In the genomic region with DNA sequence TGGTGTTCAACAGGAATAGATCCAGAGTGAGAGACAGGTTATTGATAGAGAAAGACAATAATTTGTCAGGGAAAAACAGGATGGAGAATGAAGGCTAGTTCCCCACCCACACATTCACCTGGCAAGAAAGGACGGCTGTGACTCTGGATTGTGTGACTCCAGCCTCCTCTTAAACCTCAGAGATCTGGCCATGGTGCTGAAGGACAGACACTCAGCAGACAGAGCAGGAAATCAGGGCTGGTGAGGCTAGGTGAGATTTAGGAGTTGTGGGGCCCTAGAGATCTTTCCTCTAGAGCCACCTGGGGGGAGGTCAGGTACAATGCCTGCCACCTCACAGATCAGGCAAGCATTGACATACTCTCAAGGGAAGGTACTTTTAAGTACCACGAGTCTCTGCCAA, we compare ENCODE assay signal across 15 cellular contexts. TPM values are rescaled to one million over a fixed set of nuclear protein-coding genes. Genes with fewer than 3 reads are reported as not detected.
DNase-seq lines count a peak whose midpoint lies in the region; ATAC-seq lines count a peak whose summit lies in the region.
"Had no signal": no experiment of that assay in that cellular context is flagged by ENCODE, and none has a peak within 500 bp of the region (broad histone marks: within the 10 kb centered on the region; RNA-seq: fewer than 3 reads in every experiment).

No MANE protein-coding gene starts in this region.

- no peaks in the 10 kb centered on the region for H3K4me1 Mint-ChIP-seq in stimulated activated naive CD8-positive, alpha-beta T cell treated with anti-CD3 and anti-CD28 coated beads, Interleukin-15, amount 100 ng/mL, for 72 hours
- H3K4me1 Mint-ChIP-seq: activated CD4-positive, alpha-beta memory T cell treated with anti-CD3 and anti-CD28 coated beads, Interleukin-2, amount 10 ng/mL, durations not matched to agents 7 days and 5 days; central memory CD8-positive, alpha-beta T cell; T-helper 17 cell had no signal

- peaks cover 7% of the 10 kb centered on the region for H3K27me3 Mint-ChIP-seq in stimulated activated naive CD8-positive, alpha-beta T cell treated with anti-CD3 and anti-CD28 coated beads, Interleukin-15, amount 100 ng/mL, for 72 hours
- H3K27me3 Mint-ChIP-seq: T-helper 17 cell had no signal

- intact Hi-C loops in Right ventricle myocardium superior (cut with DNase I) = no loop called here

- no peaks in the 10 kb centered on the region for H3K4me1 ChIP-seq in adipocyte (ENCODE audit: control insufficient read depth, insufficient read depth, low read length)
- H3K4me1 ChIP-seq: pancreas had no signal

- no peak overlapping the region for H3K4me3 Mint-ChIP-seq in stimulated activated naive CD8-positive, alpha-beta T cell treated with anti-CD3 and anti-CD28 coated beads, Interleukin-15, amount 100 ng/mL, for 72 hours
- H3K4me3 Mint-ChIP-seq: activated CD4-positive, alpha-beta memory T cell treated with anti-CD3 and anti-CD28 coated beads, Interleukin-2, amount 10 ng/mL, durations not matched to agents 7 days and 5 days; central memory CD8-positive, alpha-beta T cell; T-helper 17 cell had no signal

- H3K9me3 Mint-ChIP-seq in stimulated activated naive CD8-positive, alpha-beta T cell treated with anti-CD3 and anti-CD28 coated beads, Interleukin-15, amount 100 ng/mL, for 72 hours = peaks cover 18 to 34% of the 10 kb centered on the region in 2 donors

- no peak overlapping the region for H3K27ac Mint-ChIP-seq in stimulated activated naive CD8-positive, alpha-beta T cell treated with anti-CD3 and anti-CD28 coated beads, Interleukin-15, amount 100 ng/mL, for 72 hours
- H3K27ac Mint-ChIP-seq: activated CD4-positive, alpha-beta memory T cell treated with anti-CD3 and anti-CD28 coated beads, Interleukin-2, amount 10 ng/mL, durations not matched to agents 7 days and 5 days; T-helper 17 cell had no signal

- no peak overlapping the region for H3K4me3 ChIP-seq in adipocyte (ENCODE audit: low read length)
- H3K4me3 ChIP-seq: pancreas had no signal

- no peak overlapping the region for H3K9ac ChIP-seq in adipocyte (ENCODE audit: low read length)

- peaks cover 11% of the 10 kb centered on the region for H3K9me3 ChIP-seq in adipocyte (ENCODE audit: control insufficient read depth, low read length)
- H3K9me3 ChIP-seq: pancreas had no signal

- no peaks in the 10 kb centered on the region for H3K36me3 ChIP-seq in adipocyte (ENCODE audit: control insufficient read depth, insufficient read depth, low read length, severe bottlenecking)
- H3K36me3 ChIP-seq: pancreas had no signal

- peak; percentile 5 for DNase-seq in stimulated activated naive CD8-positive, alpha-beta T cell treated with anti-CD3 and anti-CD28 coated beads, Interleukin-15, Interleukin-2, amounts not matched to agents 100 U/mL and 50 U/mL, for 24 hours
- DNase-seq in stimulated activated naive CD8-positive, alpha-beta T cell treated with anti-CD3 and anti-CD28 coated beads, Interleukin-15, amount 100 ng/mL, for 72 hours = no peak
- DNase-seq in adipocyte (ENCODE audit: low read depth) = peak; percentile 1
- DNase-seq in DMS114 treated with DMSO at 0.1 percent for 48 hours (lab: John Stamatoyannopoulos, UW; ENCODE audit: unreplicated experiment) = no peak
- DNase-seq in Right ventricle myocardium superior = no peak
- DNase-seq in NCI-H510A treated with DMSO at 0.1 percent for 48 hours (lab: John Stamatoyannopoulos, UW) = no peak
- DNase-seq: activated CD4-positive, alpha-beta memory T cell treated with anti-CD3 and anti-CD28 coated beads, Interleukin-2, amount 10 ng/mL, durations not matched to agents 7 days and 5 days; activated naive CD4-positive, alpha-beta T cell; DMS153; pancreas; T-helper 17 cell had no signal

- H3K27me3 ChIP-seq in adipocyte (replicated peaks; ENCODE audit: control insufficient read depth, insufficient read depth, low read length) = no peaks in the 10 kb centered on the region
- H3K27me3 ChIP-seq: pancreas had no signal

- no peak for ATAC-seq in stimulated activated naive CD8-positive, alpha-beta T cell treated with anti-CD3 and anti-CD28 coated beads, Interleukin-15, Interleukin-2, amounts not matched to agents 100 U/mL and 50 U/mL, for 24 hours
- no peak for ATAC-seq in stimulated activated naive CD8-positive, alpha-beta T cell treated with anti-CD3 and anti-CD28 coated beads, Interleukin-15, amount 100 ng/mL, for 72 hours
- no peak for ATAC-seq in Right ventricle myocardium superior (ENCODE audit: poor library complexity)
- ATAC-seq: esophagus mucosa, pancreas, T-helper 17 cell had no signal

RNA-seq across cellular contexts. Expression of gene OR1B1, which starts 15.2 kb away (rescaled TPM):
- not detected for total RNA-seq in Right ventricle myocardium superior
- total RNA-seq: activated CD4-positive, alpha-beta memory T cell treated with anti-CD3 and anti-CD28 coated beads, Interleukin-2, amount 10 ng/mL, durations not matched to agents 7 days and 5 days; esophagus mucosa; OCI-LY7; T-helper 17 cell had no signal

RNA-seq across cellular contexts. Expression of gene OR1L1, which starts 19.3 kb away (rescaled TPM):
- not detected for total RNA-seq in Right ventricle myocardium superior
- total RNA-seq: activated CD4-positive, alpha-beta memory T cell treated with anti-CD3 and anti-CD28 coated beads, Interleukin-2, amount 10 ng/mL, durations not matched to agents 7 days and 5 days; esophagus mucosa; OCI-LY7; pancreas; T-helper 17 cell; ureter had no signal

RNA-seq across cellular contexts. Expression of gene OR1Q1, which starts 27.7 kb away (rescaled TPM):
- total RNA-seq in Right ventricle myocardium superior = not detected
- total RNA-seq: activated CD4-positive, alpha-beta memory T cell treated with anti-CD3 and anti-CD28 coated beads, Interleukin-2, amount 10 ng/mL, durations not matched to agents 7 days and 5 days; esophagus mucosa; OCI-LY7; pancreas; ureter had no signal

RNA-seq across cellular contexts. Expression of gene OR1L3, which starts 32.7 kb away (rescaled TPM):
- not detected for total RNA-seq in Right ventricle myocardium superior
- total RNA-seq: activated CD4-positive, alpha-beta memory T cell treated with anti-CD3 and anti-CD28 coated beads, Interleukin-2, amount 10 ng/mL, durations not matched to agents 7 days and 5 days; esophagus mucosa; OCI-LY7; pancreas; T-helper 17 cell; ureter had no signal

RNA-seq across cellular contexts. Expression of gene OR1L8, which starts 59.0 kb away (rescaled TPM):
- not detected for total RNA-seq in Right ventricle myocardium superior
- total RNA-seq: activated CD4-positive, alpha-beta memory T cell treated with anti-CD3 and anti-CD28 coated beads, Interleukin-2, amount 10 ng/mL, durations not matched to agents 7 days and 5 days; esophagus mucosa; OCI-LY7; T-helper 17 cell; ureter had no signal

Comparison
In these comparisons a context has a peak if more than half of its experiments do, and no peak if none do; other contexts are left out.
1. DNase-seq: peak in stimulated activated naive CD8-positive, alpha-beta T cell treated with anti-CD3 and anti-CD28 coated beads, Interleukin-15, Interleukin-2, amounts not matched to agents 100 U/mL and 50 U/mL, for 24 hours (single experiment) and adipocyte (single experiment); none in stimulated activated naive CD8-positive, alpha-beta T cell treated with anti-CD3 and anti-CD28 coated beads, Interleukin-15, amount 100 ng/mL, for 72 hours (0 of 2), DMS114 treated with DMSO at 0.1 percent for 48 hours (single experiment), Right ventricle myocardium superior (single experiment) and NCI-H510A treated with DMSO at 0.1 percent for 48 hours (single experiment).